Comparison of ENCODE assay signal across 8 cellular contexts in genomic region chr11:126352934-126353801, GRCh38. TPM values are rescaled to one million over a fixed set of nuclear protein-coding genes. Genes with fewer than 3 reads are reported as not detected.
DNase-seq lines count a peak whose midpoint lies in the region; ATAC-seq and TF ChIP-seq lines count a peak whose summit lies in the region.

No MANE protein-coding gene starts in this region.

- H3K27me3 ChIP-seq in PC-3 (ENCODE audit: low read length) (no peaks in the 10 kb centered on the region), spleen (replicated peaks in 1 of 7) (no peaks in the 10 kb centered on the region), colonic mucosa (no peaks in the 10 kb centered on the region)
- H3K27me3 ChIP-seq in effector memory CD4-positive, alpha-beta T cell (replicated peaks; ENCODE audit: control insufficient read depth, insufficient read depth, low read length, poor library complexity, severe bottlenecking), result no peaks in the 10 kb centered on the region

- H3K9ac ChIP-seq in PC-3 (ENCODE audit: low read length) (peak overlapping the region; percentile 59), colonic mucosa (ENCODE audit: low read depth in 2 of 2, low read length in 2 of 2) (no peak overlapping the region)

- CTCF ChIA-PET in activated CD4-positive, alpha-beta T cell treated with anti-CD3 and anti-CD28 coated beads, Interleukin-2, amount 10 ng/mL, durations not matched to agents 7 days and 5 days (lab: Charles Lee), result interaction anchor here (0.7 to 1.9 kb wide), 2 partner anchors 9 to 42 kb away, joined by 3 to 4 read pairs; no protein-coding TSS in a partner anchor
- CTCF ChIA-PET in PC-3 (lab: Charles Lee), result interaction anchor here (0.6 to 2.1 kb wide), 3 partner anchors 13 to 201 kb away, joined by 4 to 6 read pairs (median 4); no protein-coding TSS in a partner anchor

- TF ChIP-seq CTCF in PC-3 (conservative IDR thresholded peaks at IDR 0.05; ENCODE audit: low read depth, low read length) (no peak), coronary artery (IDR thresholded peaks at IDR 0.05) (no peak), spleen (IDR thresholded peaks at IDR 0.05 in 8 of 11, conservative IDR thresholded peaks at IDR 0.05 in 3 of 11) (no peak), colonic mucosa (IDR thresholded peaks at IDR 0.05) (no peak)

- WGBS in spleen, 5 donors, result 47 to 61% (median 56%) methylated on average over 4 of the region's 4 CpGs

- H3K4me3 Mint-ChIP-seq in activated CD4-positive, alpha-beta T cell treated with anti-CD3 and anti-CD28 coated beads, Interleukin-2, amount 10 ng/mL, durations not matched to agents 7 days and 5 days, result peak overlapping the region; percentile 59

- ATAC-seq in PC-3, result peak; percentile 9

- H2AFZ ChIP-seq in PC-3 (ENCODE audit: low read length), result no peak overlapping the region

- H3K27ac ChIP-seq in PC-3 (ENCODE audit: low read length), result peak overlapping the region; percentile 95
- peak overlapping the region; percentile 67 to 75 for H3K27ac ChIP-seq in coronary artery
- H3K27ac ChIP-seq in spleen, result peak overlapping the region in 7 of 8 donors; percentile 36 to 92 (median 82)
- H3K27ac ChIP-seq in effector memory CD4-positive, alpha-beta T cell (ENCODE audit: insufficient read depth, low read length, poor library complexity, severe bottlenecking), result no peak overlapping the region
- H3K27ac ChIP-seq in colonic mucosa, result no peak overlapping the region

- no peaks in the 10 kb centered on the region for H3K9me3 ChIP-seq in PC-3 (ENCODE audit: low read length)
- H3K9me3 ChIP-seq in spleen, result no peaks in the 10 kb centered on the region
- H3K9me3 ChIP-seq in effector memory CD4-positive, alpha-beta T cell (ENCODE audit: control insufficient read depth, low read length), result no peaks in the 10 kb centered on the region
- no peaks in the 10 kb centered on the region for H3K9me3 ChIP-seq in colonic mucosa

- peak overlapping the region; percentile 63 for H3K27ac Mint-ChIP-seq in activated CD4-positive, alpha-beta T cell treated with anti-CD3 and anti-CD28 coated beads, Interleukin-2, amount 10 ng/mL, durations not matched to agents 7 days and 5 days

- H3K36me3 Mint-ChIP-seq in activated CD4-positive, alpha-beta T cell treated with anti-CD3 and anti-CD28 coated beads, Interleukin-2, amount 10 ng/mL, durations not matched to agents 7 days and 5 days (ENCODE audit: low read depth), result peaks cover 17% of the 10 kb centered on the region

- no peaks in the 10 kb centered on the region for H3K27me3 Mint-ChIP-seq in activated CD4-positive, alpha-beta T cell treated with anti-CD3 and anti-CD28 coated beads, Interleukin-2, amount 10 ng/mL, durations not matched to agents 7 days and 5 days

- peak overlapping the region; percentile 72 for H3K4me2 ChIP-seq in PC-3 (ENCODE audit: low read length)

- no peaks in the 10 kb centered on the region for H3K9me2 ChIP-seq in PC-3 (replicated peaks; ENCODE audit: low read length)

- no peaks in the 10 kb centered on the region for H3F3A ChIP-seq in PC-3 (ENCODE audit: low read length, unreplicated experiment)

- no TSS peak for BruUV-seq in PC-3 (replicated peaks; lab: Mats Ljungman, UMichigan)

- H4K20me1 ChIP-seq in PC-3 (ENCODE audit: low read length), result 0 out of 2 replicates have a peak, but pooled peaks cover 3% of the 10 kb centered on the region

- peaks cover 51% of the 10 kb centered on the region for H3K4me1 Mint-ChIP-seq in activated CD4-positive, alpha-beta T cell treated with anti-CD3 and anti-CD28 coated beads, Interleukin-2, amount 10 ng/mL, durations not matched to agents 7 days and 5 days

- H3K4me3 ChIP-seq in PC-3 (ENCODE audit: low read length), result peak overlapping the region; percentile 10; the same call in 1 of the 2 replicates
- no peak overlapping the region for H3K4me3 ChIP-seq in coronary artery
- peak overlapping the region in 4 of 8 donors; percentile 8 to 89 (median 72) for H3K4me3 ChIP-seq in spleen
- no peak overlapping the region for H3K4me3 ChIP-seq in effector memory CD4-positive, alpha-beta T cell (ENCODE audit: insufficient read depth, low read depth, low read length, poor library complexity, severe bottlenecking)
- no peak overlapping the region for H3K4me3 ChIP-seq in colonic mucosa

- H3K4me1 ChIP-seq in PC-3 (ENCODE audit: insufficient read depth, low read length) (peaks cover 54% of the 10 kb centered on the region), spleen (peaks cover 17 to 95% (median 73%) of the 10 kb centered on the region in 6 donors), colonic mucosa (peaks cover 6% of the 10 kb centered on the region)
- H3K4me1 ChIP-seq in effector memory CD4-positive, alpha-beta T cell (ENCODE audit: control insufficient read depth, insufficient read depth, low read length, poor library complexity, severe bottlenecking), result peaks cover 11% of the 10 kb centered on the region

- peaks cover 83% of the 10 kb centered on the region for H3K79me2 ChIP-seq in PC-3 (ENCODE audit: low read length)

- intact Hi-C loops in PC-3 (cut with micrococcal nuclease), result loop anchor here (1.0 to 5.0 kb wide), 3 partner anchors 34 to 50 kb away; no protein-coding TSS in a partner anchor
- intact Hi-C loops in spleen (cut with DNase I; ENCODE audit: low total_unique reads), result no loop called here
- intact Hi-C loops in colonic mucosa (cut with DNase I), result loop anchor here (5.0 kb wide), 1 partner anchor 41 kb away; no protein-coding TSS in a partner anchor
- intact Hi-C loops in posterior vena cava (cut with DNase I), result no loop called here

- no peak for TF ChIP-seq POLR2A in spleen (IDR thresholded peaks at IDR 0.05)

- POLR2A ChIA-PET in activated CD4-positive, alpha-beta T cell treated with anti-CD3 and anti-CD28 coated beads, Interleukin-2, amount 10 ng/mL, durations not matched to agents 7 days and 5 days (lab: Charles Lee), result interaction anchor here (0.6 to 1.2 kb wide), 2 partner anchors 12 to 34 kb away, joined by 3 read pairs; no protein-coding TSS in a partner anchor
- POLR2A ChIA-PET in PC-3 (lab: Charles Lee; ENCODE audit: unreplicated experiment), result interaction anchor here (0.7 kb wide), 1 partner anchor 42 kb away, joined by 7 read pairs; no protein-coding TSS in a partner anchor

- H3K36me3 ChIP-seq in PC-3 (ENCODE audit: low read depth, low read length) (peaks cover 15% of the 10 kb centered on the region; the same call in 1 of the 2 replicates), spleen (peaks cover 0 to 9% (median 0%) of the 10 kb centered on the region in 6 donors), colonic mucosa (no peaks in the 10 kb centered on the region)
- no peaks in the 10 kb centered on the region for H3K36me3 ChIP-seq in effector memory CD4-positive, alpha-beta T cell (ENCODE audit: control insufficient read depth, insufficient read depth, low read length)

- no peaks in the 10 kb centered on the region for H3K9me3 Mint-ChIP-seq in activated CD4-positive, alpha-beta T cell treated with anti-CD3 and anti-CD28 coated beads, Interleukin-2, amount 10 ng/mL, durations not matched to agents 7 days and 5 days

- no peak for DNase-seq in activated CD4-positive, alpha-beta T cell treated with anti-CD3 and anti-CD28 coated beads, Interleukin-2, amount 10 ng/mL, durations not matched to agents 7 days and 5 days
- no peak for DNase-seq in activated CD4-positive, alpha-beta T cell treated with anti-CD3 and anti-CD28 coated beads for 1 hour
- DNase-seq in PC-3 (peak; percentile 88), coronary artery (ENCODE audit: low spot score) (no peak), spleen (peak; percentile 20), colonic mucosa (no peak), posterior vena cava (ENCODE audit: low spot score) (no peak)
- DNase-seq in effector memory CD4-positive, alpha-beta T cell, result no peak

RNA-seq across cellular contexts. Expression of gene ST3GAL4, which starts 2.3 kb away (rescaled TPM):
- total RNA-seq in activated CD4-positive, alpha-beta T cell treated with anti-CD3 and anti-CD28 coated beads, Interleukin-2, amount 10 ng/mL, durations not matched to agents 7 days and 5 days, result 1 to 10 TPM; 7.5 to 7.6 TPM
- 126 and 148 TPM in 2 replicates for total RNA-seq in PC-3 (2014; rRNA removed)
- total RNA-seq in spleen, result 100 to 1,000 TPM in 1 of 7 donors, 10 to 100 TPM in 6; 41.2 to 102 (median 53.0) TPM
- polyA plus RNA-seq in spleen, result 10 to 100 TPM; 12.8 to 25.0 (median 22.4) TPM
- total RNA-seq in colonic mucosa, result 100 to 1,000 TPM; 123 to 304 TPM
- 10 to 100 TPM; 36.8 to 44.6 TPM for total RNA-seq in posterior vena cava

RNA-seq across cellular contexts. Expression of gene DCPS, which starts 49.3 kb away (rescaled TPM):
- total RNA-seq in activated CD4-positive, alpha-beta T cell treated with anti-CD3 and anti-CD28 coated beads, Interleukin-2, amount 10 ng/mL, durations not matched to agents 7 days and 5 days, result 10 to 100 TPM; 33.1 to 33.5 TPM
- total RNA-seq in PC-3 (2014; rRNA removed) (52.6 and 55.1 TPM in 2 replicates), spleen (10 to 100 TPM; 17.4 to 30.8 (median 21.1) TPM), colonic mucosa (10 to 100 TPM; 17.2 to 31.1 TPM), posterior vena cava (10 to 100 TPM; 11.3 to 14.3 TPM)
- 10 to 100 TPM; 23.9 to 35.2 (median 30.4) TPM for polyA plus RNA-seq in spleen

Comparison
In these comparisons a context has a peak if more than half of its experiments do, and no peak if none do; other contexts are left out.
1. DNase-seq: peak in PC-3 (single experiment) and spleen (single experiment); none in activated CD4-positive, alpha-beta T cell treated with anti-CD3 and anti-CD28 coated beads, Interleukin-2, amount 10 ng/mL, durations not matched to agents 7 days and 5 days (single experiment), activated CD4-positive, alpha-beta T cell treated with anti-CD3 and anti-CD28 coated beads for 1 hour (single experiment), coronary artery (single experiment), effector memory CD4-positive, alpha-beta T cell (0 of 3), colonic mucosa (single experiment) and posterior vena cava (single experiment).
2. H3K27ac ChIP-seq: peak in PC-3 (single experiment), coronary artery (2 of 2) and spleen (7 of 8); none in effector memory CD4-positive, alpha-beta T cell (single experiment) and colonic mucosa (single experiment).
3. RNA of gene ST3GAL4, which starts 2.3 kb away (total RNA-seq): 123 to 304 TPM in colonic mucosa, 126 to 148 TPM in PC-3, 41.2 to 102 TPM in spleen and 36.8 to 44.6 TPM in posterior vena cava; 7.5 to 7.6 TPM in activated CD4-positive, alpha-beta T cell treated with anti-CD3 and anti-CD28 coated beads, Interleukin-2, amount 10 ng/mL, durations not matched to agents 7 days and 5 days; every median in the first group is over 4 times any median in the second.
4. intact Hi-C loops: an anchor here in PC-3 (1.0 to 5.0 kb wide) and colonic mucosa (5.0 kb wide); none called in spleen and posterior vena cava.